ENCODE assay signal across 36 cellular contexts in genomic region chr12:111247083-111247783, GRCh38.
"Had no signal": no experiment of that assay in that cellular context is flagged by ENCODE, and none has a peak within 500 bp of the region (broad histone marks: within the 10 kb centered on the region; RNA-seq: fewer than 3 reads in every experiment).

No MANE protein-coding gene starts in this region.

- H3K4me3 ChIP-seq: MG63, Peyer's patch, SJCRH30, SK-N-MC had no signal

- ATAC-seq: activated CD8-positive, alpha-beta memory T cell treated with anti-CD3 and anti-CD28 coated beads, Interleukin-2, amount 10 ng/mL, durations not matched to agents 7 days and 5 days; activated naive CD8-positive, alpha-beta T cell treated with anti-CD3 and anti-CD28 coated beads, Interleukin-2, amount 50 U/mL, for 24 hours; PC-3 had no signal

- H3K36me3 Mint-ChIP-seq: activated CD8-positive, alpha-beta memory T cell treated with anti-CD3 and anti-CD28 coated beads, Interleukin-2, amount 10 ng/mL, durations not matched to agents 7 days and 5 days; activated naive CD4-positive, alpha-beta T cell treated with anti-CD3 and anti-CD28 coated beads, Interleukin-2, amount 10 ng/mL, durations not matched to agents 7 days and 5 days; activated naive CD8-positive, alpha-beta T cell had no signal

- DNase-seq: activated CD4-positive, alpha-beta memory T cell treated with anti-CD3 and anti-CD28 coated beads, Interleukin-2, amount 10 ng/mL, durations not matched to agents 7 days and 5 days; activated CD4-positive, alpha-beta T cell treated with anti-CD3 and anti-CD28 coated beads for 1 hour; activated CD4-positive, alpha-beta T cell treated with anti-CD3 and anti-CD28 coated beads for 48 hours; activated CD4-positive, CD25-positive, alpha-beta regulatory T cell; activated CD8-positive, alpha-beta memory T cell treated with anti-CD3 and anti-CD28 coated beads for 24 hours; activated CD8-positive, alpha-beta memory T cell treated with anti-CD3 and anti-CD28 coated beads, Interleukin-2, amount 10 ng/mL, durations not matched to agents 7 days and 5 days; activated CD8-positive, alpha-beta memory T cell treated with anti-CD3 and anti-CD28 coated beads, Interleukin-2, amount 50 U/mL, for 48 hours; activated effector memory CD4-positive, alpha-beta T cell treated with Interleukin-2 at 50 U/mL for 16 hours; activated naive CD4-positive, alpha-beta T cell treated with anti-CD3 and anti-CD28 coated beads, Interleukin-2, amount 10 ng/mL, durations not matched to agents 7 days and 5 days; activated naive CD8-positive, alpha-beta T cell treated with anti-CD3 and anti-CD28 coated beads, Interleukin-2, amount 50 U/mL, for 24 hours; activated T-cell treated with anti-CD3 and anti-CD28 coated beads, Interleukin-2, amount 50 U/mL, for 48 hours; anterior cingulate cortex; brain microvascular endothelial cell; Kasumi-1; KG1; MG63; NCI-H1048; NCI-H1105 treated with DMSO at 0.1 percent for 48 hours; NCI-H1436; NCI-H1694; NCI-H1930; NCI-H2081 treated with DMSO at 0.1 percent for 48 hours; NCI-H226; NCI-H446 treated with DMSO at 0.1 percent for 48 hours; NCI-H524; NCI-H69; NK-92 treated with Interleukin-12 subunit alpha and Interleukin-12 subunit beta, amount 100 ng/mL, for 24 hours; PC-3; Peyer's patch; RPMI8226; SHP77; SJCRH30; T1000; WERI-Rb-1 had no signal

- H3K27ac ChIP-seq: brain microvascular endothelial cell, Peyer's patch, SJCRH30, SK-N-MC, WERI-Rb-1 had no signal

- H3K4me1 Mint-ChIP-seq: activated CD4-positive, alpha-beta memory T cell treated with anti-CD3 and anti-CD28 coated beads, Interleukin-2, amount 10 ng/mL, durations not matched to agents 7 days and 5 days; activated CD8-positive, alpha-beta memory T cell treated with anti-CD3 and anti-CD28 coated beads, Interleukin-2, amount 10 ng/mL, durations not matched to agents 7 days and 5 days; activated naive CD4-positive, alpha-beta T cell treated with anti-CD3 and anti-CD28 coated beads, Interleukin-2, amount 10 ng/mL, durations not matched to agents 7 days and 5 days; activated naive CD8-positive, alpha-beta T cell treated with anti-CD3 and anti-CD28 coated beads, Interleukin-2, amount 50 U/mL, for 24 hours had no signal

- H3K9me3 ChIP-seq: MG63, Peyer's patch, SJCRH30 had no signal

- H3K27me3 ChIP-seq: brain microvascular endothelial cell, Peyer's patch, SJCRH30 had no signal

- H3K4me1 ChIP-seq: Peyer's patch, SJCRH30 had no signal

- H3K4me3 Mint-ChIP-seq: activated CD4-positive, alpha-beta memory T cell treated with anti-CD3 and anti-CD28 coated beads, Interleukin-2, amount 10 ng/mL, durations not matched to agents 7 days and 5 days; activated CD8-positive, alpha-beta memory T cell treated with anti-CD3 and anti-CD28 coated beads, Interleukin-2, amount 10 ng/mL, durations not matched to agents 7 days and 5 days; activated naive CD4-positive, alpha-beta T cell treated with anti-CD3 and anti-CD28 coated beads, Interleukin-2, amount 10 ng/mL, durations not matched to agents 7 days and 5 days; activated naive CD8-positive, alpha-beta T cell; activated naive CD8-positive, alpha-beta T cell treated with anti-CD3 and anti-CD28 coated beads, Interleukin-2, amount 50 U/mL, for 24 hours had no signal

- H3K36me3 ChIP-seq: brain microvascular endothelial cell, MG63, Peyer's patch, SJCRH30, WERI-Rb-1 had no signal

- H3K27ac Mint-ChIP-seq: activated CD4-positive, alpha-beta memory T cell treated with anti-CD3 and anti-CD28 coated beads, Interleukin-2, amount 10 ng/mL, durations not matched to agents 7 days and 5 days; activated CD8-positive, alpha-beta memory T cell treated with anti-CD3 and anti-CD28 coated beads, Interleukin-2, amount 10 ng/mL, durations not matched to agents 7 days and 5 days; activated naive CD4-positive, alpha-beta T cell treated with anti-CD3 and anti-CD28 coated beads, Interleukin-2, amount 10 ng/mL, durations not matched to agents 7 days and 5 days; activated naive CD8-positive, alpha-beta T cell; activated naive CD8-positive, alpha-beta T cell treated with anti-CD3 and anti-CD28 coated beads, Interleukin-2, amount 50 U/mL, for 24 hours had no signal
